Comparison of ENCODE assay signal across 2 cellular contexts in genomic region chr6:169697115-169697514, GRCh38.
TF ChIP-seq lines count a peak whose summit lies in the region.

No MANE protein-coding gene starts in this region.

TF ChIP-seq in GM23338, 12 proteins besides CTCF, POLR2A, EP300 and RAD21:
- 0 out of 2 replicates have a peak, but pooled peaks have one; percentile 17 for TF ChIP-seq ZNF462 (CRISPR knock-in tag; IDR thresholded peaks at IDR 0.05)

TF ChIP-seq in GM12878, 131 proteins besides CTCF, POLR2A, EP300 and RAD21:
- peak; percentile 98 for TF ChIP-seq ZBTB33 (IDR thresholded peaks at IDR 0.05)
